8 cellular contexts compared by ENCODE assay signal in the genomic region with DNA sequence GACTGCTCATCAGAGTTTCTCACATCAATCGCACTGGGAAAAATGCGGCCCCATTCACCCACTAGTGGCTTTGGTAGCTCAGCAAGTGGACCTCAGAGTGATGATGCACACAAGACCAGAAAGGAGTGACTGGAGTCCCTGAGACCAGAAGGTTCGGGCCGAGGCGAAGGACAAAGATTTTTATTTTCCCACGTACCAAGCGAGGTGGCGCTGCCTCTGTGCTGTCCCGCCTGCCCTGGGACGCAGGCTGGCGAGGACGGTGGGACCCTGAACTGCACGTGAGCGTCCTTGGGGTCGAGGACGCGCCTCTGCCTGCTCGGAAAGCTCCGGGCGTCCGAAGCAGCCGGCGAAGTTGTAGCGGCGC. TPM values are rescaled to one million over a fixed set of nuclear protein-coding genes. Genes with fewer than 3 reads are reported as not detected.
A peak's percentile ranks its signal among the peaks of the same experiment; 100 is the strongest.
DNase-seq lines count a peak whose midpoint lies in the region; ATAC-seq and TF ChIP-seq lines count a peak whose summit lies in the region.
"Not testable (repeated sequence)": the region's sequence is repeated elsewhere in the genome, so short reads cannot be mapped to it uniquely, and the experiment has no call there.

No MANE protein-coding gene starts in this region.

- H3K4me3 ChIP-seq in Caco-2 (ENCODE audit: low read depth, low read length) (peak overlapping the region; percentile 66), OCI-LY3 (ENCODE audit: low read length) (peak overlapping the region; percentile 84), fibroblast of mammary gland (ENCODE audit: control insufficient read depth, low read depth, low read length) (peak overlapping the region; percentile 76), mononuclear cell (ENCODE audit: low read length) (peak overlapping the region; percentile 71)

- not testable (repeated sequence) for H3K9me3 Mint-ChIP-seq in Caco-2 (ENCODE audit: unreplicated experiment); activated naive CD4-positive, alpha-beta T cell treated with anti-CD3 and anti-CD28 coated beads, Interleukin-2, amount 50 U/mL, for 72 hours; stimulated activated naive CD8-positive, alpha-beta T cell treated with anti-CD3 and anti-CD28 coated beads, Interleukin-15, Interleukin-2, amounts not matched to agents 100 ng/mL and 50 ng/mL, for 24 hours

- not testable (repeated sequence) for H3K4me1 ChIP-seq in Caco-2; OCI-LY3 (ENCODE audit: low read length)
- H3K4me1 ChIP-seq in mononuclear cell (ENCODE audit: insufficient read depth, low read length): peaks cover 22% of the 10 kb centered on the region

- H3K27me3 ChIP-seq in Caco-2 (replicated peaks; ENCODE audit: control insufficient read depth, insufficient read depth, low read length); OCI-LY3 (ENCODE audit: low read depth, low read length); mononuclear cell (ENCODE audit: insufficient read depth, low read length): not testable (repeated sequence)

- peaks cover 35% of the 10 kb centered on the region for H3K36me3 Mint-ChIP-seq in Caco-2 (ENCODE audit: insufficient read depth, unreplicated experiment)
- H3K36me3 Mint-ChIP-seq in activated naive CD4-positive, alpha-beta T cell treated with anti-CD3 and anti-CD28 coated beads, Interleukin-2, amount 50 U/mL, for 72 hours: peaks cover 11 to 28% of the 10 kb centered on the region in 2 donors
- peaks cover 39% of the 10 kb centered on the region for H3K36me3 Mint-ChIP-seq in stimulated activated naive CD8-positive, alpha-beta T cell treated with anti-CD3 and anti-CD28 coated beads, Interleukin-15, Interleukin-2, amounts not matched to agents 100 ng/mL and 50 ng/mL, for 24 hours (ENCODE audit: low read depth)

- BruUV-seq in Caco-2 (replicated peaks; lab: Mats Ljungman, UMichigan): not testable (repeated sequence)

- peak; percentile 17 to 22 for TF ChIP-seq CTCF in Caco-2 (IDR thresholded peaks at IDR 0.05; ENCODE audit: insufficient read depth in 1 of 2, low read depth in 1 of 2, low read length in 1 of 2, severe bottlenecking in 1 of 2, unreplicated experiment in 1 of 2)
- TF ChIP-seq CTCF in OCI-LY3 (IDR thresholded peaks at IDR 0.05; ENCODE audit: low read depth, low read length); fibroblast of mammary gland (conservative IDR thresholded peaks at IDR 0.05; ENCODE audit: control insufficient read depth, insufficient read depth, low read depth, low read length): not testable (repeated sequence)

- not testable (repeated sequence) for H3K27ac ChIP-seq in OCI-LY3 (ENCODE audit: low read length)

- POLR2A ChIA-PET in Caco-2 (lab: Charles Lee): interaction anchor here (0.7 to 1.5 kb wide), 2 partner anchors 38 to 52 kb away, joined by 3 to 8 read pairs; no protein-coding TSS in a partner anchor

- DNase-seq in Caco-2: peak in 1 of 2 experiments; percentile 59
- not testable (repeated sequence) for DNase-seq in activated naive CD4-positive, alpha-beta T cell treated with anti-CD3 and anti-CD28 coated beads, Interleukin-2, amount 50 U/mL, for 72 hours (ENCODE audit: low spot score in 2 of 2); fibroblast of mammary gland (ENCODE audit: low read depth)

- intact Hi-C loops in Caco-2 (cut with micrococcal nuclease; ENCODE audit: unreplicated experiment): loop anchor here (2.0 kb wide), 1 partner anchor 49 kb away; no protein-coding TSS in a partner anchor

- ATAC-seq in GM19467 (IDR thresholded peaks at IDR 0.05; ENCODE audit: unreplicated experiment): peak; percentile 30
- ATAC-seq in HG03039 (IDR thresholded peaks at IDR 0.05; ENCODE audit: unreplicated experiment): peak; percentile 31
- ATAC-seq in activated naive CD4-positive, alpha-beta T cell treated with anti-CD3 and anti-CD28 coated beads, Interleukin-2, amount 50 U/mL, for 72 hours: peak; percentile 51 to 53

- peak overlapping the region; percentile 99 for H3K27ac Mint-ChIP-seq in Caco-2 (ENCODE audit: unreplicated experiment)
- peak overlapping the region; percentile 97 for H3K27ac Mint-ChIP-seq in activated naive CD4-positive, alpha-beta T cell treated with anti-CD3 and anti-CD28 coated beads, Interleukin-2, amount 50 U/mL, for 72 hours
- peak overlapping the region; percentile 87 for H3K27ac Mint-ChIP-seq in stimulated activated naive CD8-positive, alpha-beta T cell treated with anti-CD3 and anti-CD28 coated beads, Interleukin-15, Interleukin-2, amounts not matched to agents 100 ng/mL and 50 ng/mL, for 24 hours

- H3K79me2 ChIP-seq in OCI-LY3 (ENCODE audit: low read length): peaks cover 67% of the 10 kb centered on the region

- H3K4me2 ChIP-seq in OCI-LY3 (ENCODE audit: low read length): peak overlapping the region; percentile 58

- H3K9me3 ChIP-seq in Caco-2; OCI-LY3 (ENCODE audit: insufficient read depth, low read length); mononuclear cell (ENCODE audit: low read depth, low read length): not testable (repeated sequence)

- not testable (repeated sequence) for H3K27me3 Mint-ChIP-seq in Caco-2 (ENCODE audit: insufficient read depth, unreplicated experiment); stimulated activated naive CD8-positive, alpha-beta T cell treated with anti-CD3 and anti-CD28 coated beads, Interleukin-15, Interleukin-2, amounts not matched to agents 100 ng/mL and 50 ng/mL, for 24 hours

- H4K20me1 ChIP-seq in OCI-LY3 (ENCODE audit: insufficient read depth, low read length): not testable (repeated sequence)

- peaks cover 16% of the 10 kb centered on the region for H3K4me1 Mint-ChIP-seq in Caco-2 (ENCODE audit: low read depth, unreplicated experiment)
- H3K4me1 Mint-ChIP-seq in stimulated activated naive CD8-positive, alpha-beta T cell treated with anti-CD3 and anti-CD28 coated beads, Interleukin-15, Interleukin-2, amounts not matched to agents 100 ng/mL and 50 ng/mL, for 24 hours (ENCODE audit: low read depth): peaks cover 30% of the 10 kb centered on the region

- H3K4me3 Mint-ChIP-seq in Caco-2 (ENCODE audit: unreplicated experiment): peak overlapping the region; percentile 100
- peak overlapping the region; percentile 99 for H3K4me3 Mint-ChIP-seq in stimulated activated naive CD8-positive, alpha-beta T cell treated with anti-CD3 and anti-CD28 coated beads, Interleukin-15, Interleukin-2, amounts not matched to agents 100 ng/mL and 50 ng/mL, for 24 hours

- peak overlapping the region; percentile 48 for H3K9ac ChIP-seq in OCI-LY3 (ENCODE audit: low read length)

- not testable (repeated sequence) for H3K36me3 ChIP-seq in Caco-2 (ENCODE audit: control insufficient read depth, insufficient read depth, low read length); OCI-LY3 (replicated peaks; ENCODE audit: low read depth, low read length)

- CTCF ChIA-PET in Caco-2 (lab: Charles Lee): interaction anchor here (1.0 kb wide), 1 partner anchor 60 kb away, joined by 3 read pairs; no protein-coding TSS in a partner anchor

- H2AFZ ChIP-seq in OCI-LY3 (ENCODE audit: low read depth, low read length): not testable (repeated sequence)

RNA-seq across cellular contexts. Expression of gene TIMM23, which starts 0.6 kb away (rescaled TPM):
- 141 and 142 TPM in 2 replicates for total RNA-seq in Caco-2 (2022)
- 10 to 100 TPM; 49.6 to 70.6 TPM for total RNA-seq in activated naive CD4-positive, alpha-beta T cell treated with anti-CD3 and anti-CD28 coated beads, Interleukin-2, amount 50 U/mL, for 72 hours
- total RNA-seq in mononuclear cell: 39.8 TPM

RNA-seq across cellular contexts. Expression of gene NCOA4, which starts 58.7 kb away (rescaled TPM):
- 139 and 142 TPM in 2 replicates for total RNA-seq in Caco-2 (2022)
- 100 to 1,000 TPM in 1 of 2 donors, 10 to 100 TPM in 1; 90.0 to 128 TPM for total RNA-seq in activated naive CD4-positive, alpha-beta T cell treated with anti-CD3 and anti-CD28 coated beads, Interleukin-2, amount 50 U/mL, for 72 hours
- 265 TPM for total RNA-seq in mononuclear cell
